Comparison of ENCODE assay signal across 1 cellular context in the genomic region with DNA sequence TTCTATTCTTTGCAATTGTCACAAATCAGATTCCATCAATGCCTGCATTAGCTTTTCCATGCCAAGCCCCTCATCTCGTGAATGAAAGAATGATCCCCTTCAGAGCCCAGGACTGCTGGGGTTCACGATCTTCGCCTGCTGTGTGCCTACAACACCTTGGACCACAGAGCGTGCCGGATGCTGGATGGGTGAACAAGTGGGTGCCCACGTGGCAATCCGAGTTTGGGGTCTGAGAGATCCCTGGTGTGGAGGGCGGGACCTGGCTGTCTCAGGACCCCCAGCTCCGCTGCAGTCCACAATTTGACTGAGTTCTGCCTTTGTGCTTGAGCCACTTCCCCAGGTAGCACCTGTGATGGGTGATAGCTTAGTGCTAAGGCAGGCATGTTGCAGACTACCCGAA.
TF ChIP-seq lines count a peak whose summit lies in the region.

No MANE protein-coding gene starts in this region.

TF ChIP-seq in H1, 55 proteins besides CTCF, POLR2A, EP300 and RAD21 (continued from another document):
- no peak for TF ChIP-seq CHD7 (IDR thresholded peaks at IDR 0.05; ENCODE audit: insufficient replicate concordance, low read length)
- TF ChIP-seq TAF7 (optimal IDR thresholded peaks at IDR 0.05; ENCODE audit: borderline replicate concordance, low read depth, low read length), result no peak
- no peak for TF ChIP-seq SP1 (IDR thresholded peaks at IDR 0.05; ENCODE audit: low read depth, low read length)
- TF ChIP-seq SIRT6 (IDR thresholded peaks at IDR 0.05; ENCODE audit: low read length), result no peak
- TF ChIP-seq SP2 (IDR thresholded peaks at IDR 0.05; ENCODE audit: low read length), result no peak
- TF ChIP-seq RNF2 (IDR thresholded peaks at IDR 0.05; ENCODE audit: borderline replicate concordance, low read depth, low read length, missing control alignments, poor library complexity, severe bottlenecking), result no peak
- TF ChIP-seq, protein P1, sequence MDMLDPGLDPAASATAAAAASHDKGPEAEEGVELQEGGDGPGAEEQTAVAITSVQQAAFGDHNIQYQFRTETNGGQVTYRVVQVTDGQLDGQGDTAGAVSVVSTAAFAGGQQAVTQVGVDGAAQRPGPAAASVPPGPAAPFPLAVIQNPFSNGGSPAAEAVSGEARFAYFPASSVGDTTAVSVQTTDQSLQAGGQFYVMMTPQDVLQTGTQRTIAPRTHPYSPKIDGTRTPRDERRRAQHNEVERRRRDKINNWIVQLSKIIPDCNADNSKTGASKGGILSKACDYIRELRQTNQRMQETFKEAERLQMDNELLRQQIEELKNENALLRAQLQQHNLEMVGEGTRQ (IDR thresholded peaks at IDR 0.05; ENCODE audit: low read length), result no peak
- TF ChIP-seq RBBP5 (IDR thresholded peaks at IDR 0.05; ENCODE audit: borderline replicate concordance, low read depth, low read length), result no peak
- no peak for TF ChIP-seq YY1 (IDR thresholded peaks at IDR 0.05; ENCODE audit: low read depth, low read length)
- TF ChIP-seq POU5F1 (IDR thresholded peaks at IDR 0.05; ENCODE audit: low read depth, low read length), result no peak
- TF ChIP-seq POLR2AphosphoS5 (IDR thresholded peaks at IDR 0.05; ENCODE audit: low read depth, low read length), result no peak
- TF ChIP-seq RXRA (IDR thresholded peaks at IDR 0.05; ENCODE audit: insufficient read depth, low read depth, low read length), result no peak
- TF ChIP-seq FOSL1 (IDR thresholded peaks at IDR 0.05; ENCODE audit: insufficient read depth, low read depth, low read length), result no peak
- TF ChIP-seq NANOG (IDR thresholded peaks at IDR 0.05; ENCODE audit: insufficient read depth, low read depth, low read length, poor library complexity, severe bottlenecking), result no peak
- no peak for TF ChIP-seq HDAC6 (IDR thresholded peaks at IDR 0.05; ENCODE audit: low read depth, low read length)
- no peak for TF ChIP-seq SAP30 (IDR thresholded peaks at IDR 0.05; ENCODE audit: insufficient read depth, insufficient replicate concordance, low read length)
- TF ChIP-seq ASH2L (IDR thresholded peaks at IDR 0.05; ENCODE audit: low read length), result no peak
- TF ChIP-seq GABPA (IDR thresholded peaks at IDR 0.05; ENCODE audit: borderline replicate concordance, insufficient read depth, low read length), result no peak
